2 cellular contexts compared by ENCODE assay signal in the genomic region with DNA sequence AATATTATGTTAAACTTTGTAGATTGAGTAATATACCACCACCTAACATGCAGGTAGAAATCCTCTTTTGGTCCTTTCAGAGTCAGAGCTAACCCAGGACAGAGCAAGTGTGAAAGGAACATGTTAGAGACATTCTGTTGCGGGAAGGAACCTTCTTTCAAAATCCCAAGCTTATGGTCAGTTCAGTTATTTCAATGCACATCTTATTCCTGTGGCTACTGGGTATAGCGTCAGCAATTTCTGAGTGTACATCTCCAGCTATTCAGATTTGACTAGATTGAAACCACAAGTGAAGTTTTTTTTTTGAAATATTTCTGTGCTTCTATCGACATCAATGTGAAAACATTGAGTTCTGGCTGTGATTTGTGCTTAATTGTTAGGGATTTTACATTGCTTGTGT.
TF ChIP-seq lines count a peak whose summit lies in the region.

No MANE protein-coding gene starts in this region.

TF ChIP-seq in GM12878, 131 proteins besides CTCF, POLR2A, EP300 and RAD21 (continued from another document):
- TF ChIP-seq, protein P1, sequence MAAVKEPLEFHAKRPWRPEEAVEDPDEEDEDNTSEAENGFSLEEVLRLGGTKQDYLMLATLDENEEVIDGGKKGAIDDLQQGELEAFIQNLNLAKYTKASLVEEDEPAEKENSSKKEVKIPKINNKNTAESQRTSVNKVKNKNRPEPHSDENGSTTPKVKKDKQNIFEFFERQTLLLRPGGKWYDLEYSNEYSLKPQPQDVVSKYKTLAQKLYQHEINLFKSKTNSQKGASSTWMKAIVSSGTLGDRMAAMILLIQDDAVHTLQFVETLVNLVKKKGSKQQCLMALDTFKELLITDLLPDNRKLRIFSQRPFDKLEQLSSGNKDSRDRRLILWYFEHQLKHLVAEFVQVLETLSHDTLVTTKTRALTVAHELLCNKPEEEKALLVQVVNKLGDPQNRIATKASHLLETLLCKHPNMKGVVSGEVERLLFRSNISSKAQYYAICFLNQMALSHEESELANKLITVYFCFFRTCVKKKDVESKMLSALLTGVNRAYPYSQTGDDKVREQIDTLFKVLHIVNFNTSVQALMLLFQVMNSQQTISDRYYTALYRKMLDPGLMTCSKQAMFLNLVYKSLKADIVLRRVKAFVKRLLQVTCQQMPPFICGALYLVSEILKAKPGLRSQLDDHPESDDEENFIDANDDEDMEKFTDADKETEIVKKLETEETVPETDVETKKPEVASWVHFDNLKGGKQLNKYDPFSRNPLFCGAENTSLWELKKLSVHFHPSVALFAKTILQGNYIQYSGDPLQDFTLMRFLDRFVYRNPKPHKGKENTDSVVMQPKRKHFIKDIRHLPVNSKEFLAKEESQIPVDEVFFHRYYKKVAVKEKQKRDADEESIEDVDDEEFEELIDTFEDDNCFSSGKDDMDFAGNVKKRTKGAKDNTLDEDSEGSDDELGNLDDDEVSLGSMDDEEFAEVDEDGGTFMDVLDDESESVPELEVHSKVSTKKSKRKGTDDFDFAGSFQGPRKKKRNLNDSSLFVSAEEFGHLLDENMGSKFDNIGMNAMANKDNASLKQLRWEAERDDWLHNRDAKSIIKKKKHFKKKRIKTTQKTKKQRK (IDR thresholded peaks at IDR 0.05; ENCODE audit: low read depth, low read length): no peak
- TF ChIP-seq LARP7 (IDR thresholded peaks at IDR 0.05): no peak
- TF ChIP-seq JUNB (IDR thresholded peaks at IDR 0.05): 0 out of 2 replicates have a peak, but pooled peaks have one; percentile 10
- peak; percentile 18; the same call in 1 of the 2 replicates for TF ChIP-seq RUNX3 (IDR thresholded peaks at IDR 0.05; ENCODE audit: low read length)

TF ChIP-seq in neural cell, 6 proteins besides CTCF, POLR2A, EP300 and RAD21 (continued from another document):
- TF ChIP-seq, protein P2, sequence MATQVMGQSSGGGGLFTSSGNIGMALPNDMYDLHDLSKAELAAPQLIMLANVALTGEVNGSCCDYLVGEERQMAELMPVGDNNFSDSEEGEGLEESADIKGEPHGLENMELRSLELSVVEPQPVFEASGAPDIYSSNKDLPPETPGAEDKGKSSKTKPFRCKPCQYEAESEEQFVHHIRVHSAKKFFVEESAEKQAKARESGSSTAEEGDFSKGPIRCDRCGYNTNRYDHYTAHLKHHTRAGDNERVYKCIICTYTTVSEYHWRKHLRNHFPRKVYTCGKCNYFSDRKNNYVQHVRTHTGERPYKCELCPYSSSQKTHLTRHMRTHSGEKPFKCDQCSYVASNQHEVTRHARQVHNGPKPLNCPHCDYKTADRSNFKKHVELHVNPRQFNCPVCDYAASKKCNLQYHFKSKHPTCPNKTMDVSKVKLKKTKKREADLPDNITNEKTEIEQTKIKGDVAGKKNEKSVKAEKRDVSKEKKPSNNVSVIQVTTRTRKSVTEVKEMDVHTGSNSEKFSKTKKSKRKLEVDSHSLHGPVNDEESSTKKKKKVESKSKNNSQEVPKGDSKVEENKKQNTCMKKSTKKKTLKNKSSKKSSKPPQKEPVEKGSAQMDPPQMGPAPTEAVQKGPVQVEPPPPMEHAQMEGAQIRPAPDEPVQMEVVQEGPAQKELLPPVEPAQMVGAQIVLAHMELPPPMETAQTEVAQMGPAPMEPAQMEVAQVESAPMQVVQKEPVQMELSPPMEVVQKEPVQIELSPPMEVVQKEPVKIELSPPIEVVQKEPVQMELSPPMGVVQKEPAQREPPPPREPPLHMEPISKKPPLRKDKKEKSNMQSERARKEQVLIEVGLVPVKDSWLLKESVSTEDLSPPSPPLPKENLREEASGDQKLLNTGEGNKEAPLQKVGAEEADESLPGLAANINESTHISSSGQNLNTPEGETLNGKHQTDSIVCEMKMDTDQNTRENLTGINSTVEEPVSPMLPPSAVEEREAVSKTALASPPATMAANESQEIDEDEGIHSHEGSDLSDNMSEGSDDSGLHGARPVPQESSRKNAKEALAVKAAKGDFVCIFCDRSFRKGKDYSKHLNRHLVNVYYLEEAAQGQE (IDR thresholded peaks at IDR 0.05; ENCODE audit: borderline replicate concordance): no peak
- TF ChIP-seq SMC3 (conservative IDR thresholded peaks at IDR 0.05; ENCODE audit: poor library complexity) (no peak), TAF1 (IDR thresholded peaks at IDR 0.05; ENCODE audit: low read depth) (no peak)
